ENCODE assay signal across 11 cellular contexts in genomic region chr3:55405436-55405835, GRCh38.
DNase-seq lines count a peak whose midpoint lies in the region; ATAC-seq and TF ChIP-seq lines count a peak whose summit lies in the region.
"Had no signal": no experiment of that assay in that cellular context is flagged by ENCODE, and none has a peak within 500 bp of the region (broad histone marks: within the 10 kb centered on the region; RNA-seq: fewer than 3 reads in every experiment).

No MANE protein-coding gene starts in this region.

- DNase-seq in BE2C (peak; percentile 32), GM23248 (peak; percentile 34), RPMI8226 (peak; percentile 25), iPS DF 4.7 (ENCODE audit: extremely low read depth, low spot score) (peak; percentile 86), DMS114 treated with DMSO at 0.1 percent for 48 hours (lab: John Stamatoyannopoulos, UW; ENCODE audit: unreplicated experiment) (no peak), putamen (ENCODE audit: low spot score) (no peak)
- DNase-seq: T-helper 17 cell had no signal

- peaks cover 20% of the 10 kb centered on the region for H3F3A ChIP-seq in GM23248 (ENCODE audit: insufficient read depth)

- peak; percentile 56 for TF ChIP-seq CTCF in BE2C (IDR thresholded peaks at IDR 0.05; ENCODE audit: low read depth, low read length)

- H3K9me3 ChIP-seq in BE2C = no peaks in the 10 kb centered on the region
- no peaks in the 10 kb centered on the region for H3K9me3 ChIP-seq in GM23248 (ENCODE audit: low read depth)
- H3K9me3 ChIP-seq: ovary had no signal

- ATAC-seq in GM18520 (IDR thresholded peaks at IDR 0.05; ENCODE audit: unreplicated experiment) (no peak), HG02610 (IDR thresholded peaks at IDR 0.05; ENCODE audit: unreplicated experiment) (no peak)
- ATAC-seq: activated naive CD4-positive, alpha-beta T cell treated with anti-CD3 and anti-CD28 coated beads, Interleukin-2, amount 50 U/mL, for 72 hours; T-helper 17 cell had no signal

- 38 to 39% methylated on average over 8 of the region's 8 CpGs for WGBS in GM23248 (ENCODE audit: low coverage in 1 of 2, low lambda C conversion rate in 2 of 2, missing lambda C conversion rate in 2 of 2), 2 experiments

- in situ Hi-C loops in GM23248 (cut with MboI) = no loop called here

- H3K36me3 ChIP-seq in BE2C (no peaks in the 10 kb centered on the region), GM23248 (ENCODE audit: low read depth) (no peaks in the 10 kb centered on the region)
- H3K36me3 ChIP-seq: ovary had no signal

- no peak overlapping the region for H3K9ac ChIP-seq in GM23248

- H3K27ac ChIP-seq in GM23248 = no peak overlapping the region
- H3K27ac ChIP-seq: ovary had no signal

- no peaks in the 10 kb centered on the region for H3K4me1 ChIP-seq in BE2C
- H3K4me1 ChIP-seq in GM23248 (ENCODE audit: insufficient read depth) = peaks cover 21% of the 10 kb centered on the region

- no peaks in the 10 kb centered on the region for H3K27me3 ChIP-seq in BE2C
- no peaks in the 10 kb centered on the region for H3K27me3 ChIP-seq in GM23248 (replicated peaks; ENCODE audit: insufficient read depth)
- H3K27me3 ChIP-seq: ovary had no signal

- no peaks in the 10 kb centered on the region for H3K79me2 ChIP-seq in GM23248 (ENCODE audit: insufficient read depth)

- H3K4me2 ChIP-seq in GM23248 (ENCODE audit: unreplicated experiment) = no peak overlapping the region

- H4K20me1 ChIP-seq in GM23248 (ENCODE audit: insufficient read depth) = no peaks in the 10 kb centered on the region

- H2AFZ ChIP-seq in GM23248 = no peak overlapping the region

- no peaks in the 10 kb centered on the region for H3K9me2 ChIP-seq in GM23248 (ENCODE audit: insufficient read depth)

- H3K4me3 ChIP-seq in BE2C (ENCODE audit: low read depth, low read length) = no peak overlapping the region
- no peak overlapping the region for H3K4me3 ChIP-seq in GM23248
- H3K4me3 ChIP-seq: ovary had no signal

Comparison
In these comparisons a context has a peak if more than half of its experiments do, and no peak if none do; other contexts are left out.
1. DNase-seq: peak in BE2C (single experiment), GM23248 (single experiment), RPMI8226 (single experiment) and iPS DF 4.7 (single experiment); none in DMS114 treated with DMSO at 0.1 percent for 48 hours (single experiment) and putamen (single experiment).